In the genomic region with DNA sequence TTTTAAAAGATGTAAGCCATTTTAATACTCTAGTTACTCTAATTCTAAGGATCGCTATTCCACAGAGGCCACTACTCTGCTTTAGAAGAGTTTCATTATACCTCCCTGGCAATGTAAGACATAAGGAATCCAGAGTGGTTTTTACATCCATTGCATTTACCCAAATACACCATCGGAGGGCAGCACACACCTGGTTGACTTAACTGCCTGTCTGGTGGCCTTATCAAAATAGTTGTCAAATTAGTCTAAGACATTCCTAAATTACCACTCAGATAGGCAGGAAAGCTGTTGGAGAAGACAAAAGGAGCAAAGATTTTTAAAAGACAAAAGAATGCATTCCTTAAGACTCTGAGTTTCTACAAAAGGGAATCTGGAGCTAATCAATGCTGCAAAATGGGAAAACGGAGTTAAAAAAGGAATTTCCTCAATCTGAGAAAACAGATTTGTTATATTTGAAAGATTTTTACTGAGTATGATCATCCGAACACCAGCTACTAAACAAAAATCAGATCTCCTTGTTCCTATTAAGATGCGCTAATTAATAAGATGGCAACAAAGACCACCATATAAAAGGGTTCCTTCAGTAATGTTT, we compare ENCODE assay signal across 8 cellular contexts. TPM values are rescaled to one million over a fixed set of nuclear protein-coding genes. Genes with fewer than 3 reads are reported as not detected.
A peak's percentile ranks its signal among the peaks of the same experiment; 100 is the strongest.
DNase-seq lines count a peak whose midpoint lies in the region; ATAC-seq and TF ChIP-seq lines count a peak whose summit lies in the region.

No MANE protein-coding gene starts in this region.

- CTCF ChIA-PET in MCF 10A (lab: Yijun Ruan, JAX), result interaction anchor here (0.5 to 8.0 kb wide), 40 partner anchors 8 to 1666 kb away, joined by 3 to 97 read pairs (median 3); no protein-coding TSS in a partner anchor

- H3K4me1 Mint-ChIP-seq in MCF 10A (ENCODE audit: insufficient read depth, unreplicated experiment), result peaks cover 5% of the 10 kb centered on the region

- TF ChIP-seq CTCF in MCF 10A (IDR thresholded peaks at IDR 0.05; ENCODE audit: unreplicated experiment), result peak; percentile 85

- POLR2A ChIA-PET in MCF 10A (lab: Yijun Ruan, JAX), result interaction anchor here (0.6 to 2.0 kb wide), 8 partner anchors 33 to 1058 kb away, joined by 3 to 7 read pairs (median 3); a partner anchor contains a TSS

- no peaks in the 10 kb centered on the region for H3K9me3 Mint-ChIP-seq in MCF 10A (ENCODE audit: unreplicated experiment)

- H3K36me3 Mint-ChIP-seq in MCF 10A (ENCODE audit: insufficient read depth, unreplicated experiment), result no peaks in the 10 kb centered on the region

- no peak overlapping the region for H3K27ac Mint-ChIP-seq in MCF 10A (ENCODE audit: low read depth, unreplicated experiment)

- DNase-seq in DMS53 treated with DMSO at 0.1 percent for 48 hours (lab: John Stamatoyannopoulos, UW; ENCODE audit: unreplicated experiment) (peak; percentile 83), NCI-H1092 treated with DMSO at 0.1 percent for 48 hours (lab: John Stamatoyannopoulos, UW) (peak; percentile 54), SK-N-DZ (ENCODE audit: low spot score) (peak; percentile 70), MCF 10A (ENCODE audit: unreplicated experiment) (peak; percentile 81), iris pigment epithelial cell (ENCODE audit: low read depth) (peak; percentile 80)
- peak; percentile 30 to 35 for DNase-seq in stimulated activated CD4-positive, alpha-beta T cell treated with anti-CD3 and anti-CD28 coated beads, Interleukin-2, amount 100 ng/mL, for 48 hours

- H3K27me3 Mint-ChIP-seq in MCF 10A (ENCODE audit: insufficient read depth, unreplicated experiment), result no peaks in the 10 kb centered on the region

- no peak overlapping the region for H3K4me3 Mint-ChIP-seq in MCF 10A (ENCODE audit: unreplicated experiment)

- BruUV-seq in MCF 10A (replicated peaks; lab: Mats Ljungman, UMichigan), result no TSS peak

- intact Hi-C loops in MCF 10A (cut with micrococcal nuclease), result loop anchor here (1.0 to 2.0 kb wide), 4 partner anchors 89 to 389 kb away; a partner anchor contains a TSS

- peak; percentile 61 for ATAC-seq in GM21825 (IDR thresholded peaks at IDR 0.05; ENCODE audit: unreplicated experiment)
- no peak for ATAC-seq in HG03139 (IDR thresholded peaks at IDR 0.05; ENCODE audit: unreplicated experiment)

RNA-seq across cellular contexts. Expression of a gene that starts 33.8 kb away (rescaled TPM):
- 4.2 and 5.4 TPM in 2 replicates for polyA plus RNA-seq in SK-N-DZ (2014; cell fraction: cytosol; rRNA removed)
- 3.8 and 5.0 TPM in 2 replicates for polyA plus RNA-seq in SK-N-DZ (2014; cell fraction: nucleus; rRNA removed)
- total RNA-seq in MCF 10A (2022), result 32.5 and 34.7 TPM in 2 replicates

Comparison
In these comparisons a context has a peak if more than half of its experiments do, and no peak if none do; other contexts are left out.
1. DNase-seq: peak in every context shown above with its lines; median percentile 83 in DMS53 treated with DMSO at 0.1 percent for 48 hours; 81 in MCF 10A; 80 in iris pigment epithelial cell; 70 in SK-N-DZ; 54 in NCI-H1092 treated with DMSO at 0.1 percent for 48 hours; 32 in stimulated activated CD4-positive, alpha-beta T cell treated with anti-CD3 and anti-CD28 coated beads, Interleukin-2, amount 100 ng/mL, for 48 hours.